In the genomic region with DNA sequence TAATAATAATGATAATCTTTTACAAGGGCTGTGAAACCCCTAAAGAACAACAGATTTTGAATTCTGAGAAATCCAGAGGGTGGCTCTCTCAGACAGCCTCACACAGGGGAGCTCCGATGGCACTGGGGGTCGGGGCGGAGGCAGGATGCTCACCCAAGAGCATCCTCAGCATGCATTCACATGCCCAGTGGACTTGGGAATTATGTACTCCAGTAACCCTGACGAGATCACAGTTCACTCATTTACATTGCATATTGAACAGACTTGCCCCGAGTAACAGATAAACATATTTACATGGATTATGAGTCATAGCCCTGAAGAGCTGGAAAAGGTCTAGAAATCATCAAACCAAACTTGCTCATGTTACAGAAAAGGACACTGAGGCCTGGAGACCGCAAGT, we compare ENCODE assay signal across 13 cellular contexts.
DNase-seq lines count a peak whose midpoint lies in the region; ATAC-seq, FAIRE-seq and TF ChIP-seq lines count a peak whose summit lies in the region.
"Had no signal": no experiment of that assay in that cellular context is flagged by ENCODE, and none has a peak within 500 bp of the region (broad histone marks: within the 10 kb centered on the region; RNA-seq: fewer than 3 reads in every experiment).

No MANE protein-coding gene starts in this region.

- peaks cover 3 to 33% of the 10 kb centered on the region in 2 experiments; a peak in 4 of 5 replicates for H3K4me1 ChIP-seq in K562 (replicated peaks in 1 of 2; ENCODE audit: control insufficient read depth in 2 of 2, insufficient read depth in 2 of 2, low read length in 2 of 2)
- H3K4me1 ChIP-seq in CD8-positive, alpha-beta T cell (ENCODE audit: insufficient read depth, low read length), result no peaks in the 10 kb centered on the region

- H3K4me3 ChIP-seq in AG10803 (ENCODE audit: low read length), result no peak overlapping the region
- no peak overlapping the region for H3K4me3 ChIP-seq in K562
- H3K4me3 ChIP-seq in CD8-positive, alpha-beta T cell (ENCODE audit: low read depth, low read length), result no peak overlapping the region
- H3K4me3 ChIP-seq: right atrium auricular region had no signal

- no peak overlapping the region for H3K4me3 Mint-ChIP-seq in immature natural killer cell
- H3K4me3 Mint-ChIP-seq in CD8-positive, alpha-beta T cell, result no peak overlapping the region
- H3K4me3 Mint-ChIP-seq: endodermal cell, WTC11 had no signal

- H3K27me3 Mint-ChIP-seq in immature natural killer cell (ENCODE audit: low read depth in 3 of 3), result peaks cover 0 to 2% (median 0%) of the 10 kb centered on the region in 3 donors
- no peaks in the 10 kb centered on the region for H3K27me3 Mint-ChIP-seq in CD8-positive, alpha-beta T cell (ENCODE audit: low read depth)

- TF ChIP-seq CTCF in AG10803 (conservative IDR thresholded peaks at IDR 0.05; ENCODE audit: low read length) (no peak), K562 (IDR thresholded peaks at IDR 0.05 in 2 of 3, conservative IDR thresholded peaks at IDR 0.05 in 1 of 3; ENCODE audit: insufficient read depth in 2 of 3, low read depth in 1 of 3, low read length in 3 of 3) (no peak)
- no peak for TF ChIP-seq CTCF in CD8-positive, alpha-beta T cell (IDR thresholded peaks at IDR 0.05)

- H3K27ac Mint-ChIP-seq in immature natural killer cell, result peak overlapping the region in 1 of 6 donors; percentile 21
- no peak overlapping the region for H3K27ac Mint-ChIP-seq in CD8-positive, alpha-beta T cell
- H3K27ac Mint-ChIP-seq: endodermal cell, WTC11 had no signal

- WGBS in K562 (ENCODE audit: insufficient coverage, low coverage, missing lambda C conversion rate), result 34% methylated on average over 6 of the region's 6 CpGs

- H3K9me3 Mint-ChIP-seq in immature natural killer cell, result no peaks in the 10 kb centered on the region
- no peaks in the 10 kb centered on the region for H3K9me3 Mint-ChIP-seq in CD8-positive, alpha-beta T cell
- H3K9me3 Mint-ChIP-seq: endodermal cell, WTC11 had no signal

- CTCF ChIA-PET in K562 (lab: Yijun Ruan, JAX; ENCODE audit: low intra/inter-chr PET ratio), result no interaction called here
- CTCF ChIA-PET in CD8-positive, alpha-beta T cell (lab: Charles Lee), result no interaction called here

- TF ChIP-seq RAD21 in K562 (CRISPR knock-in tag; conservative IDR thresholded peaks at IDR 0.05 in 1 of 2, IDR thresholded peaks at IDR 0.05 in 1 of 2), result no peak

- FAIRE-seq in HTR-8/SVneo (lab: Jason Lieb, UNC) (no peak), K562 (lab: Jason Lieb, UNC) (no peak)

- no peaks in the 10 kb centered on the region for H3K36me3 ChIP-seq in K562 (ENCODE audit: control insufficient read depth, insufficient read depth, low read length)
- no peaks in the 10 kb centered on the region for H3K36me3 ChIP-seq in CD8-positive, alpha-beta T cell (ENCODE audit: insufficient read depth, low read length)
- H3K36me3 ChIP-seq: right atrium auricular region had no signal

- H3K4me1 Mint-ChIP-seq in immature natural killer cell, result no peaks in the 10 kb centered on the region
- H3K4me1 Mint-ChIP-seq in CD8-positive, alpha-beta T cell (ENCODE audit: low read depth), result no peaks in the 10 kb centered on the region

- no peak overlapping the region for H3K9ac ChIP-seq in K562 (ENCODE audit: insufficient read depth in 1 of 2, low read depth in 2 of 2, low read length in 2 of 2)
- H3K9ac ChIP-seq: SK-N-SH had no signal

- H3K9me1 ChIP-seq in K562 (ENCODE audit: control insufficient read depth, insufficient read depth, low read length), result no peaks in the 10 kb centered on the region

- peak; percentile 39 for DNase-seq in AG10803 (ENCODE audit: low read depth)
- peak; percentile 26 for DNase-seq in HTR-8/SVneo (ENCODE audit: insufficient read length, low spot score)
- DNase-seq in K562 (ENCODE audit: extremely low read depth in 1 of 4, low spot score in 3 of 4), result peak in 2 of 4 experiments; percentile 22 to 43
- no peak for DNase-seq in left lobe of liver (ENCODE audit: low spot score)
- no peak for DNase-seq in HuH-7 (ENCODE audit: low spot score)
- DNase-seq in immature natural killer cell, result no peak
- no peak for DNase-seq in CD8-positive, alpha-beta T cell
- DNase-seq: endodermal cell, NCI-H748 treated with DMSO at 0.1 percent for 48 hours, SK-N-SH had no signal

- no peaks in the 10 kb centered on the region for H3K79me2 ChIP-seq in K562 (ENCODE audit: control insufficient read depth, insufficient read depth, low read length)

- 0 out of 2 replicates have a peak, but pooled peaks have one; percentile 12 for TF ChIP-seq EP300 in K562 (IDR thresholded peaks at IDR 0.05; ENCODE audit: low read length)

- no peak overlapping the region for H2AFZ ChIP-seq in K562 (ENCODE audit: low read depth, low read length)

- in situ Hi-C loops in K562 (cut with MboI), result no loop called here

- H3K27me3 ChIP-seq in K562 (ENCODE audit: control insufficient read depth in 2 of 2, insufficient read depth in 2 of 2, low read length in 2 of 2), result no peaks in the 10 kb centered on the region
- no peaks in the 10 kb centered on the region for H3K27me3 ChIP-seq in CD8-positive, alpha-beta T cell (ENCODE audit: insufficient read depth, low read length)
- H3K27me3 ChIP-seq: right atrium auricular region had no signal

- H3K4me2 ChIP-seq in K562 (ENCODE audit: insufficient read depth, low read length), result peak overlapping the region; percentile 53
- H3K4me2 ChIP-seq: SK-N-SH had no signal

- intact Hi-C loops in K562 (cut with micrococcal nuclease), result no loop called here
- intact Hi-C loops in CD8-positive, alpha-beta T cell (cut with DNase I, micrococcal nuclease), result no loop called here

- TF ChIP-seq POLR2A in K562 (conservative IDR thresholded peaks at IDR 0.05), result no peak

- POLR2A ChIA-PET in K562 (lab: Yijun Ruan, JAX), result no interaction called here
- POLR2A ChIA-PET in CD8-positive, alpha-beta T cell (lab: Charles Lee), result no interaction called here

- no peaks in the 10 kb centered on the region for H3K36me3 Mint-ChIP-seq in immature natural killer cell
- no peaks in the 10 kb centered on the region for H3K36me3 Mint-ChIP-seq in CD8-positive, alpha-beta T cell
- H3K36me3 Mint-ChIP-seq: WTC11 had no signal

- ATAC-seq in K562 (no peak; the same call in 2 of the 3 replicates), left lobe of liver (peak; percentile 28), GM19324 (IDR thresholded peaks at IDR 0.05; ENCODE audit: low FRiP score, unreplicated experiment) (no peak)
- no peak for ATAC-seq in CD8-positive, alpha-beta T cell
- ATAC-seq: WTC11 had no signal

- no TSS peak for BruUV-seq in K562 (replicated peaks; lab: Mats Ljungman, UMichigan)

- no peaks in the 10 kb centered on the region for H3K9me3 ChIP-seq in K562 (replicated peaks; ENCODE audit: control insufficient read depth, insufficient read depth, low read depth, low read length)
- no peaks in the 10 kb centered on the region for H3K9me3 ChIP-seq in CD8-positive, alpha-beta T cell (ENCODE audit: low read length)
- H3K9me3 ChIP-seq: right atrium auricular region, SK-N-SH had no signal

- peak overlapping the region; percentile 22; the same call in 1 of the 3 replicates for H3K27ac ChIP-seq in K562 (ENCODE audit: extremely low read depth, low read depth, low read length)
- H3K27ac ChIP-seq in CD8-positive, alpha-beta T cell (ENCODE audit: low read depth, low read length), result no peak overlapping the region
- H3K27ac ChIP-seq: right atrium auricular region had no signal

- H4K20me1 ChIP-seq in K562 (replicated peaks; ENCODE audit: control insufficient read depth, insufficient read depth, low read length), result no peaks in the 10 kb centered on the region

TF ChIP-seq in K562, 482 proteins besides CTCF, POLR2A, EP300 and RAD21 (continues in another document):
- TF ChIP-seq SMARCC2 (IDR thresholded peaks at IDR 0.05; ENCODE audit: low read depth) (peak; percentile 45; the same call in 1 of the 2 replicates), CBFA2T3 (IDR thresholded peaks at IDR 0.05) (peak; percentile 37), JUND (IDR thresholded peaks at IDR 0.05; ENCODE audit: borderline replicate concordance, low read depth, low read length) (peak; percentile 85), JUND (tag; IDR thresholded peaks at IDR 0.05; ENCODE audit: borderline replicate concordance, low read depth, low read length) (peak; percentile 74; the same call in 2 of the 3 replicates), FOXA3 (CRISPR knock-in tag; conservative IDR thresholded peaks at IDR 0.05 in 1 of 2, IDR thresholded peaks at IDR 0.05 in 1 of 2) (peak in 1 of 2 experiments; percentile 80; a peak in 2 of 4 replicates), SMARCE1 (IDR thresholded peaks at IDR 0.05) (peak; percentile 44; the same call in 1 of the 2 replicates), ZNF445 (CRISPR knock-in tag; IDR thresholded peaks at IDR 0.05; ENCODE audit: low read depth) (no peak)
- TF ChIP-seq, protein P1, sequence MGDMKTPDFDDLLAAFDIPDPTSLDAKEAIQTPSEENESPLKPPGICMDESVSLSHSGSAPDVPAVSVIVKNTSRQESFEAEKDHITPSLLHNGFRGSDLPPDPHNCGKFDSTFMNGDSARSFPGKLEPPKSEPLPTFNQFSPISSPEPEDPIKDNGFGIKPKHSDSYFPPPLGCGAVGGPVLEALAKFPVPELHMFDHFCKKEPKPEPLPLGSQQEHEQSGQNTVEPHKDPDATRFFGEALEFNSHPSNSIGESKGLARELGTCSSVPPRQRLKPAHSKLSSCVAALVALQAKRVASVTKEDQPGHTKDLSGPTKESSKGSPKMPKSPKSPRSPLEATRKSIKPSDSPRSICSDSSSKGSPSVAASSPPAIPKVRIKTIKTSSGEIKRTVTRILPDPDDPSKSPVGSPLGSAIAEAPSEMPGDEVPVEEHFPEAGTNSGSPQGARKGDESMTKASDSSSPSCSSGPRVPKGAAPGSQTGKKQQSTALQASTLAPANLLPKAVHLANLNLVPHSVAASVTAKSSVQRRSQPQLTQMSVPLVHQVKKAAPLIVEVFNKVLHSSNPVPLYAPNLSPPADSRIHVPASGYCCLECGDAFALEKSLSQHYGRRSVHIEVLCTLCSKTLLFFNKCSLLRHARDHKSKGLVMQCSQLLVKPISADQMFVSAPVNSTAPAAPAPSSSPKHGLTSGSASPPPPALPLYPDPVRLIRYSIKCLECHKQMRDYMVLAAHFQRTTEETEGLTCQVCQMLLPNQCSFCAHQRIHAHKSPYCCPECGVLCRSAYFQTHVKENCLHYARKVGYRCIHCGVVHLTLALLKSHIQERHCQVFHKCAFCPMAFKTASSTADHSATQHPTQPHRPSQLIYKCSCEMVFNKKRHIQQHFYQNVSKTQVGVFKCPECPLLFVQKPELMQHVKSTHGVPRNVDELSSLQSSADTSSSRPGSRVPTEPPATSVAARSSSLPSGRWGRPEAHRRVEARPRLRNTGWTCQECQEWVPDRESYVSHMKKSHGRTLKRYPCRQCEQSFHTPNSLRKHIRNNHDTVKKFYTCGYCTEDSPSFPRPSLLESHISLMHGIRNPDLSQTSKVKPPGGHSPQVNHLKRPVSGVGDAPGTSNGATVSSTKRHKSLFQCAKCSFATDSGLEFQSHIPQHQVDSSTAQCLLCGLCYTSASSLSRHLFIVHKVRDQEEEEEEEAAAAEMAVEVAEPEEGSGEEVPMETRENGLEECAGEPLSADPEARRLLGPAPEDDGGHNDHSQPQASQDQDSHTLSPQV (IDR thresholded peaks at IDR 0.05), result peak; percentile 30; the same call in 1 of the 2 replicates

Comparison
In these comparisons a context has a peak if more than half of its experiments do, and no peak if none do; other contexts are left out.
1. DNase-seq: peak in AG10803 (single experiment) and HTR-8/SVneo (single experiment); none in left lobe of liver (single experiment), HuH-7 (single experiment), immature natural killer cell (0 of 3) and CD8-positive, alpha-beta T cell (0 of 7).